23 cellular contexts compared by ENCODE assay signal in the genomic region with DNA sequence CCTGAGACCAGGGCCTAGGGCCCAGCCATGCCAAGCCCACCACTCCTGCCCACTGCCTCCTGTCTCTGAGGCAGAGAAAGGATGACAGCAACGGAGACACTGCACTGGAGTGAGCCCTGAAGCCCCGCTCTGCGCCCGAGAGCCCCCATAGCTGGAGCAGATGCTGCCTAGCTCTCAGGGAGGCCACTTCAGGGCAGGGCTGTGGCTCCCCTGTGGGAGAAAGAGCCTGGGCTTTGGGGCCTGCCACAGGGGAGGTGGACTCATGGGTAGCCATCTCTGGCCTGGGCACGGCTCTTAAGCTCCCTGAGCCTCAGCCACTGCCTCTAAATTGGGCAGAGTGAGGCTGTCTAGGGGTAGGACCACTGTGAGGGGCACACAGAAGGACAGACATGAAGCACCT.
"Had no signal": no experiment of that assay in that cellular context is flagged by ENCODE, and none has a peak within 500 bp of the region (broad histone marks: within the 10 kb centered on the region; RNA-seq: fewer than 3 reads in every experiment).

No MANE protein-coding gene starts in this region.

- DNase-seq: colonic mucosa; cortex of kidney; effector CD8-positive, alpha-beta T cell; effector memory CD8-positive, alpha-beta T cell; endodermal cell; erythroblast; esophagus squamous epithelium; foreskin fibroblast; foreskin melanocyte; gastrocnemius medialis; glutamatergic neuron; head of caudate nucleus; heart right ventricle; hippocampal formation; left cardiac atrium; left lung; left ventricle myocardium superior; lower lobe of right lung; mesenchymal stem cell; mucosa of descending colon had no signal

- ATAC-seq: effector memory CD8-positive, alpha-beta T cell; gastrocnemius medialis; left cardiac atrium; left lung; left ventricle myocardium superior; lower lobe of right lung; mucosa of descending colon had no signal

- H3K4me1 ChIP-seq: colonic mucosa, esophagus squamous epithelium, gastrocnemius medialis, heart right ventricle, left lung, lower lobe of right lung had no signal

- H3K27me3 ChIP-seq: colonic mucosa, esophagus squamous epithelium, left lung had no signal

- H3K27ac Mint-ChIP-seq: dendritic cell treated with granulocyte-macrophage colony-stimulating factor and Interleukin-4, amounts not matched to agents 40 ng/mL and 50 ng/mL, for 4 days; effector memory CD8-positive, alpha-beta T cell; endodermal cell; mesothelial cell of epicardium had no signal

- H3K9me3 Mint-ChIP-seq: dendritic cell treated with granulocyte-macrophage colony-stimulating factor and Interleukin-4, amounts not matched to agents 40 ng/mL and 50 ng/mL, for 4 days; effector memory CD8-positive, alpha-beta T cell; endodermal cell; mesothelial cell of epicardium had no signal

- H3K4me1 Mint-ChIP-seq: mesothelial cell of epicardium had no signal

- H3K36me3 ChIP-seq: colonic mucosa, esophagus squamous epithelium, gastrocnemius medialis, heart right ventricle, left lung, lower lobe of right lung had no signal

- H3K9me3 ChIP-seq: colonic mucosa, esophagus squamous epithelium, gastrocnemius medialis, heart right ventricle, left lung, lower lobe of right lung, mucosa of descending colon had no signal

- H3K27ac ChIP-seq: colonic mucosa, epithelial cell of prostate, esophagus squamous epithelium, gastrocnemius medialis, heart right ventricle, left lung, lower lobe of right lung had no signal

- H3K4me3 ChIP-seq: colonic mucosa, esophagus squamous epithelium, gastrocnemius medialis, heart right ventricle, left lung, lower lobe of right lung, mucosa of descending colon had no signal

- H3K4me3 Mint-ChIP-seq: dendritic cell treated with granulocyte-macrophage colony-stimulating factor and Interleukin-4, amounts not matched to agents 40 ng/mL and 50 ng/mL, for 4 days; effector memory CD8-positive, alpha-beta T cell; endodermal cell; mesothelial cell of epicardium had no signal

- H3K36me3 Mint-ChIP-seq: mesothelial cell of epicardium had no signal
